ENCODE assay signal across 11 cellular contexts in the genomic region with DNA sequence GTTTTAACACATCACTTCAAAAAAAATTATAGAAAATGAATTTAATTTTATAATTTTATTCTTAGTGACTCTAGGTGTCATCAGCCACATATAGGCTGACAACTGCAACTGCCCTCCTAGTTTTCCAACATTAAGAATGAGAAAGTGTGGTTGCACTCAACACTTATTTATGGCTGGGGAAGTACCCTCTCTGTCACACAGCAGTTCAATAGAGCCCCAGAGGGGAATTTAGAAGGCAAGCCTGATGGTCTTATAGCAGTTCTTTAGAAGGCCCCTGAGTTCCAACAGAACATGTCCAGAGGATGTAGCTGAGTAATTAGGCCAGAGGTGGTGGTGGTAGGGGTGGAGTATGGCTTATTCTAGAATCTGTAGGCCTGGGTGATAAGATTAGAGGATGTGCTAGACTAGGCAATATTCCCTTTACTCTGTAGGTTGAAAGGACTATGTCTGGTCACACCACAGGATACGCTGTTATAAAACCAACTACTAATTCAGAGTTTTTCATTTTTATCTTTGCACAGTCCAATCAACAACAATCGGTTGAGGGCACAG.
DNase-seq lines count a peak whose midpoint lies in the region; ATAC-seq and TF ChIP-seq lines count a peak whose summit lies in the region.
"Had no signal": no experiment of that assay in that cellular context is flagged by ENCODE, and none has a peak within 500 bp of the region (broad histone marks: within the 10 kb centered on the region; RNA-seq: fewer than 3 reads in every experiment).

No MANE protein-coding gene starts in this region.

- H3F3A ChIP-seq in smooth muscle cell (ENCODE audit: low read depth) = peaks cover 22% of the 10 kb centered on the region

- no peaks in the 10 kb centered on the region for H3K36me3 ChIP-seq in smooth muscle cell (ENCODE audit: low read depth)
- H3K36me3 ChIP-seq: thoracic aorta had no signal

- no peak for TF ChIP-seq CTCF in activated CD8-positive, alpha-beta T cell treated with anti-CD3 and anti-CD28 coated beads for 36 hours (IDR thresholded peaks at IDR 0.05)
- no peak for TF ChIP-seq CTCF in smooth muscle cell (IDR thresholded peaks at IDR 0.05; ENCODE audit: borderline replicate concordance, insufficient read depth, poor library complexity, severe bottlenecking)

- peak overlapping the region; percentile 35 for H3K27ac ChIP-seq in smooth muscle cell (ENCODE audit: low read depth)
- H3K27ac ChIP-seq: thoracic aorta had no signal

- H3K9me3 ChIP-seq in smooth muscle cell (replicated peaks; ENCODE audit: low read depth) = no peaks in the 10 kb centered on the region
- H3K9me3 ChIP-seq: thoracic aorta had no signal

- peaks cover 42% of the 10 kb centered on the region for H3K4me1 ChIP-seq in smooth muscle cell (ENCODE audit: low read depth)

- peak; percentile 30 for DNase-seq in activated CD8-positive, alpha-beta T cell treated with anti-CD3 and anti-CD28 coated beads for 36 hours
- DNase-seq in activated CD8-positive, alpha-beta T cell treated with anti-CD3 and anti-CD28 coated beads, Interleukin-2, amount 10 ng/mL, durations not matched to agents 7 days and 5 days = no peak
- no peak for DNase-seq in smooth muscle cell (lab: John Stamatoyannopoulos, UW; ENCODE audit: unreplicated experiment)
- no peak for DNase-seq in RKO (ENCODE audit: low spot score)
- DNase-seq in SHP77 treated with DMSO at 0.1 percent for 48 hours (lab: John Stamatoyannopoulos, UW) = no peak
- DNase-seq in D341Med (ENCODE audit: low spot score) = no peak

- peak overlapping the region; percentile 72 for H3K27ac Mint-ChIP-seq in activated CD8-positive, alpha-beta T cell treated with anti-CD3 and anti-CD28 coated beads for 36 hours
- no peak overlapping the region for H3K27ac Mint-ChIP-seq in activated CD8-positive, alpha-beta T cell treated with anti-CD3 and anti-CD28 coated beads, Interleukin-2, amount 10 ng/mL, durations not matched to agents 7 days and 5 days
- H3K27ac Mint-ChIP-seq: mesothelial cell of epicardium had no signal

- CTCF ChIA-PET in activated CD8-positive, alpha-beta T cell treated with anti-CD3 and anti-CD28 coated beads for 36 hours (lab: Charles Lee) = interaction anchor here (1.1 kb wide), 1 partner anchor 13 kb away, joined by 4 read pairs; no protein-coding TSS in a partner anchor
- CTCF ChIA-PET in activated CD8-positive, alpha-beta T cell treated with anti-CD3 and anti-CD28 coated beads, Interleukin-2, amount 10 ng/mL, durations not matched to agents 7 days and 5 days (lab: Charles Lee) = no interaction called here

- peaks cover 3% of the 10 kb centered on the region for H3K27me3 Mint-ChIP-seq in activated CD8-positive, alpha-beta T cell treated with anti-CD3 and anti-CD28 coated beads for 36 hours
- H3K27me3 Mint-ChIP-seq in activated CD8-positive, alpha-beta T cell treated with anti-CD3 and anti-CD28 coated beads, Interleukin-2, amount 10 ng/mL, durations not matched to agents 7 days and 5 days (ENCODE audit: low read depth) = no peaks in the 10 kb centered on the region
- H3K27me3 Mint-ChIP-seq: central memory CD8-positive, alpha-beta T cell had no signal

- intact Hi-C loops in activated CD8-positive, alpha-beta T cell treated with anti-CD3 and anti-CD28 coated beads for 36 hours (cut with micrococcal nuclease) = loop anchor here (10.0 kb wide), 1 partner anchor 226 kb away; the partner anchor contains the start of gene CITED2

- no peaks in the 10 kb centered on the region for H3K79me2 ChIP-seq in smooth muscle cell (ENCODE audit: low read depth)

- no peaks in the 10 kb centered on the region for H3K27me3 ChIP-seq in smooth muscle cell (ENCODE audit: low read depth)

- no peaks in the 10 kb centered on the region for H4K20me1 ChIP-seq in smooth muscle cell (ENCODE audit: low read depth)

- H2AFZ ChIP-seq in smooth muscle cell (ENCODE audit: low read depth) = no peak overlapping the region

- no peak overlapping the region for H3K4me3 Mint-ChIP-seq in activated CD8-positive, alpha-beta T cell treated with anti-CD3 and anti-CD28 coated beads for 36 hours
- H3K4me3 Mint-ChIP-seq in activated CD8-positive, alpha-beta T cell treated with anti-CD3 and anti-CD28 coated beads, Interleukin-2, amount 10 ng/mL, durations not matched to agents 7 days and 5 days = no peak overlapping the region
- H3K4me3 Mint-ChIP-seq: central memory CD8-positive, alpha-beta T cell; mesothelial cell of epicardium had no signal

- H3K4me2 ChIP-seq in smooth muscle cell = no peak overlapping the region

- no peak overlapping the region for H3K4me3 ChIP-seq in smooth muscle cell
- H3K4me3 ChIP-seq: thoracic aorta had no signal

- peak; percentile 96 for ATAC-seq in activated CD8-positive, alpha-beta T cell treated with anti-CD3 and anti-CD28 coated beads for 36 hours
- no peak for ATAC-seq in activated CD8-positive, alpha-beta T cell treated with anti-CD3 and anti-CD28 coated beads, Interleukin-2, amount 10 ng/mL, durations not matched to agents 7 days and 5 days
- ATAC-seq in GM21737 (IDR thresholded peaks at IDR 0.05; ENCODE audit: unreplicated experiment) (peak; percentile 97), HG03432 (IDR thresholded peaks at IDR 0.05; ENCODE audit: unreplicated experiment) (peak; percentile 98)

- no peak overlapping the region for H3K9ac ChIP-seq in smooth muscle cell (ENCODE audit: low read depth)

- no peaks in the 10 kb centered on the region for H3K9me3 Mint-ChIP-seq in activated CD8-positive, alpha-beta T cell treated with anti-CD3 and anti-CD28 coated beads for 36 hours
- no peaks in the 10 kb centered on the region for H3K9me3 Mint-ChIP-seq in activated CD8-positive, alpha-beta T cell treated with anti-CD3 and anti-CD28 coated beads, Interleukin-2, amount 10 ng/mL, durations not matched to agents 7 days and 5 days (ENCODE audit: insufficient read depth)
- H3K9me3 Mint-ChIP-seq: central memory CD8-positive, alpha-beta T cell had no signal

- POLR2A ChIA-PET in activated CD8-positive, alpha-beta T cell treated with anti-CD3 and anti-CD28 coated beads for 36 hours (lab: Charles Lee) = interaction anchor here (1.4 kb wide), 1 partner anchor 11 kb away, joined by 3 read pairs; no protein-coding TSS in a partner anchor
- POLR2A ChIA-PET in activated CD8-positive, alpha-beta T cell treated with anti-CD3 and anti-CD28 coated beads, Interleukin-2, amount 10 ng/mL, durations not matched to agents 7 days and 5 days (lab: Charles Lee) = no interaction called here

- 30% methylated on average over 2 of the region's 2 CpGs for WGBS in smooth muscle cell (ENCODE audit: low lambda C conversion rate)

- no peaks in the 10 kb centered on the region for H3K36me3 Mint-ChIP-seq in activated CD8-positive, alpha-beta T cell treated with anti-CD3 and anti-CD28 coated beads for 36 hours (ENCODE audit: low read depth)
- H3K36me3 Mint-ChIP-seq in activated CD8-positive, alpha-beta T cell treated with anti-CD3 and anti-CD28 coated beads, Interleukin-2, amount 10 ng/mL, durations not matched to agents 7 days and 5 days (ENCODE audit: low read depth) = no peaks in the 10 kb centered on the region
- H3K36me3 Mint-ChIP-seq: mesothelial cell of epicardium had no signal

- peaks cover 11% of the 10 kb centered on the region for H3K4me1 Mint-ChIP-seq in activated CD8-positive, alpha-beta T cell treated with anti-CD3 and anti-CD28 coated beads for 36 hours (ENCODE audit: low read depth)
- H3K4me1 Mint-ChIP-seq in activated CD8-positive, alpha-beta T cell treated with anti-CD3 and anti-CD28 coated beads, Interleukin-2, amount 10 ng/mL, durations not matched to agents 7 days and 5 days (ENCODE audit: low read depth) = peaks cover 3% of the 10 kb centered on the region
- H3K4me1 Mint-ChIP-seq: central memory CD8-positive, alpha-beta T cell had no signal
